17 cellular contexts compared by ENCODE assay signal in genomic region chr7:80542398-80542797, GRCh38. TPM values are rescaled to one million over a fixed set of nuclear protein-coding genes. Genes with fewer than 3 reads are reported as not detected.
A peak's percentile ranks its signal among the peaks of the same experiment; 100 is the strongest.
DNase-seq lines count a peak whose midpoint lies in the region; ATAC-seq and TF ChIP-seq lines count a peak whose summit lies in the region.
"Had no signal": no experiment of that assay in that cellular context is flagged by ENCODE, and none has a peak within 500 bp of the region (broad histone marks: within the 10 kb centered on the region; RNA-seq: fewer than 3 reads in every experiment).

No MANE protein-coding gene starts in this region.

- H3K27me3 ChIP-seq in ACC112 (ENCODE audit: insufficient read depth, low read length) (no peaks in the 10 kb centered on the region), dorsolateral prefrontal cortex (no peaks in the 10 kb centered on the region)

- H3K9me3 Mint-ChIP-seq in T-cell = peaks cover 3 to 9% (median 6%) of the 10 kb centered on the region in 3 donors
- H3K9me3 Mint-ChIP-seq: activated T-helper 1 cell treated with anti-CD3 and anti-CD28 coated beads, Interleukin-12 subunit alpha, Interleukin-12 subunit beta, Interleukin-2, Interleukin-4 antibody, amounts not matched to agents 30 ng/mL and 10 ng/mL and 1 ng/mL, durations not matched to agents 14 hours and 24 hours and 36 hours had no signal

- H3K27ac Mint-ChIP-seq in T-cell = no peak overlapping the region
- H3K27ac Mint-ChIP-seq: activated T-helper 1 cell treated with anti-CD3 and anti-CD28 coated beads, Interleukin-12 subunit alpha, Interleukin-12 subunit beta, Interleukin-2, Interleukin-4 antibody, amounts not matched to agents 30 ng/mL and 10 ng/mL and 1 ng/mL, durations not matched to agents 14 hours and 24 hours and 36 hours; dendritic cell treated with granulocyte-macrophage colony-stimulating factor and Interleukin-4, amounts not matched to agents 40 ng/mL and 50 ng/mL, for 4 days; natural killer cell; stimulated activated naive B cell treated with anti-CD40 and anti-IgM and Interleukin-4, amounts not matched to agents 10 μg/mL and 1 μg/mL and 100 μg/mL, for 72 hours had no signal

- H3K4me1 ChIP-seq in ACC112 (ENCODE audit: control insufficient read depth, insufficient read depth, low read length, unreplicated experiment) = peaks cover 18% of the 10 kb centered on the region

- TF ChIP-seq CTCF in astrocyte of the spinal cord (IDR thresholded peaks at IDR 0.05; ENCODE audit: low read depth, low read length) (no peak), dorsolateral prefrontal cortex (IDR thresholded peaks at IDR 0.05 in 54 of 56, conservative IDR thresholded peaks at IDR 0.05 in 2 of 56; ENCODE audit: low read depth in 1 of 56, partially characterized antibody in 56 of 56) (no peak)

- H3K4me1 Mint-ChIP-seq in T-cell = no peaks in the 10 kb centered on the region
- H3K4me1 Mint-ChIP-seq: natural killer cell; stimulated activated naive B cell treated with anti-CD40 and anti-IgM and Interleukin-4, amounts not matched to agents 10 μg/mL and 1 μg/mL and 100 μg/mL, for 72 hours had no signal

- POLR2A ChIA-PET in T-cell (lab: Charles Lee) = no interaction called here

- no peaks in the 10 kb centered on the region for H3K79me2 ChIP-seq in ACC112 (ENCODE audit: control insufficient read depth, insufficient read depth, low read length, unreplicated experiment)

- in situ Hi-C loops in astrocyte of the spinal cord (cut with HindIII; ENCODE audit: low sequenced_read_pairs) = no loop called here

- no peaks in the 10 kb centered on the region for H3K27me3 Mint-ChIP-seq in T-cell
- H3K27me3 Mint-ChIP-seq: dendritic cell treated with granulocyte-macrophage colony-stimulating factor and Interleukin-4, amounts not matched to agents 40 ng/mL and 50 ng/mL, for 4 days; stimulated activated naive B cell treated with anti-CD40 and anti-IgM and Interleukin-4, amounts not matched to agents 10 μg/mL and 1 μg/mL and 100 μg/mL, for 72 hours had no signal

- DNase-seq in HPDE6-E6E7 (ENCODE audit: extremely low spot score) = peak; percentile 42
- peak; percentile 86 for DNase-seq in astrocyte of the spinal cord (ENCODE audit: low read depth, low spot score)
- DNase-seq in glomerular visceral epithelial cell (ENCODE audit: extremely low spot score) = peak; percentile 37
- DNase-seq in T-cell = no peak
- no peak for DNase-seq in dorsolateral prefrontal cortex
- DNase-seq in SHP77 (lab: John Stamatoyannopoulos, UW) = no peak
- DNase-seq: activated CD4-positive, CD25-positive, alpha-beta regulatory T cell; C1 segment of cervical spinal cord; Kasumi-1; natural killer cell; NCI-H2227 treated with DMSO at 0.1 percent for 48 hours; stimulated activated naive B cell treated with anti-CD40 and anti-IgM and Interleukin-4, amounts not matched to agents 10 μg/mL and 1 μg/mL and 100 μg/mL, for 72 hours had no signal

- peak overlapping the region; percentile 80 for H3K27ac ChIP-seq in ACC112 (ENCODE audit: low read depth, low read length)
- no peak overlapping the region for H3K27ac ChIP-seq in dorsolateral prefrontal cortex

- H3K36me3 ChIP-seq in ACC112 (ENCODE audit: insufficient read depth, low read length) = no peaks in the 10 kb centered on the region

- intact Hi-C loops in dorsolateral prefrontal cortex (cut with DNase I) = no loop called here

- no peak overlapping the region for H2AFZ ChIP-seq in ACC112 (ENCODE audit: low read length, unreplicated experiment)

- H3K36me3 Mint-ChIP-seq in T-cell = no peaks in the 10 kb centered on the region
- H3K36me3 Mint-ChIP-seq: natural killer cell; stimulated activated naive B cell treated with anti-CD40 and anti-IgM and Interleukin-4, amounts not matched to agents 10 μg/mL and 1 μg/mL and 100 μg/mL, for 72 hours had no signal

- H3K4me3 Mint-ChIP-seq in T-cell = no peak overlapping the region
- H3K4me3 Mint-ChIP-seq: activated T-helper 1 cell treated with anti-CD3 and anti-CD28 coated beads, Interleukin-12 subunit alpha, Interleukin-12 subunit beta, Interleukin-2, Interleukin-4 antibody, amounts not matched to agents 30 ng/mL and 10 ng/mL and 1 ng/mL, durations not matched to agents 14 hours and 24 hours and 36 hours; dendritic cell treated with granulocyte-macrophage colony-stimulating factor and Interleukin-4, amounts not matched to agents 40 ng/mL and 50 ng/mL, for 4 days; natural killer cell; stimulated activated naive B cell treated with anti-CD40 and anti-IgM and Interleukin-4, amounts not matched to agents 10 μg/mL and 1 μg/mL and 100 μg/mL, for 72 hours had no signal

- peak overlapping the region; percentile 7; the same call in 1 of the 2 replicates for H3K4me3 ChIP-seq in ACC112 (ENCODE audit: low read depth, low read length)
- H3K4me3 ChIP-seq in astrocyte of the spinal cord (ENCODE audit: low read depth, low read length) = no peak overlapping the region
- no peak overlapping the region for H3K4me3 ChIP-seq in dorsolateral prefrontal cortex

- CTCF ChIA-PET in T-cell (lab: Charles Lee) = no interaction called here

- no peak for ATAC-seq in GM19351 (IDR thresholded peaks at IDR 0.05; ENCODE audit: unreplicated experiment)
- ATAC-seq in T-cell (replicated peaks in 1 of 4) = no peak
- ATAC-seq: natural killer cell; stimulated activated naive B cell treated with anti-CD40 and anti-IgM and Interleukin-4, amounts not matched to agents 10 μg/mL and 1 μg/mL and 100 μg/mL, for 72 hours had no signal

RNA-seq across cellular contexts. Expression of gene GNAT3, which starts 30.5 kb away (rescaled TPM):
- total RNA-seq in T-cell (not detected), dorsolateral prefrontal cortex (not detected)
- total RNA-seq: activated T-helper 1 cell treated with anti-CD3 and anti-CD28 coated beads, Interleukin-12 subunit alpha, Interleukin-12 subunit beta, Interleukin-2, Interleukin-4 antibody, amounts not matched to agents 30 ng/mL and 10 ng/mL and 1 ng/mL, durations not matched to agents 14 hours and 24 hours and 36 hours; H1; natural killer cell had no signal

Comparison
In these comparisons a context has a peak if more than half of its experiments do, and no peak if none do; other contexts are left out.
1. DNase-seq: peak in HPDE6-E6E7 (single experiment), astrocyte of the spinal cord (single experiment) and glomerular visceral epithelial cell (single experiment); none in T-cell (0 of 34), dorsolateral prefrontal cortex (0 of 10) and SHP77 (0 of 2).